In genomic region chr13:90564096-90564495, GRCh38 we compare ENCODE assay signal across 22 cellular contexts.
"Had no signal": no experiment of that assay in that cellular context is flagged by ENCODE, and none has a peak within 500 bp of the region (broad histone marks: within the 10 kb centered on the region; RNA-seq: fewer than 3 reads in every experiment).

No MANE protein-coding gene starts in this region.

- H3K4me3 ChIP-seq: coronary artery, dorsolateral prefrontal cortex, esophagus muscularis mucosa, gastroesophageal sphincter, heart left ventricle, hepatocyte, left lung, lower lobe of right lung, mucosa of descending colon had no signal

- DNase-seq: dermis blood vessel endothelial cell; dorsolateral prefrontal cortex; effector CD4-positive, alpha-beta T cell; effector memory CD4-positive, alpha-beta T cell; foreskin keratinocyte; heart left ventricle; hypothalamus; immature natural killer cell; islet precursor cell; left cardiac atrium; left ventricle myocardium superior; lower lobe of right lung; mesenchymal stem cell; mucosa of descending colon had no signal

- ATAC-seq: foreskin keratinocyte, gastroesophageal sphincter, heart left ventricle, left cardiac atrium, left lung, left ventricle myocardium superior, lower lobe of right lung, mucosa of descending colon had no signal

- H3K36me3 ChIP-seq: esophagus muscularis mucosa, gastroesophageal sphincter, heart left ventricle, left lung, lower lobe of right lung had no signal

- H3K27ac ChIP-seq: coronary artery, dorsolateral prefrontal cortex, esophagus muscularis mucosa, foreskin keratinocyte, gastroesophageal sphincter, heart left ventricle, hepatocyte, left lung, lower lobe of right lung had no signal

- H3K4me1 ChIP-seq: esophagus muscularis mucosa, foreskin keratinocyte, gastroesophageal sphincter, heart left ventricle, left lung, lower lobe of right lung had no signal

- FAIRE-seq: colon, endothelial cell of umbilical vein, frontal cortex had no signal

- H3K4me2 ChIP-seq: hepatocyte had no signal

- H3K79me2 ChIP-seq: hepatocyte had no signal

- H2AFZ ChIP-seq: hepatocyte had no signal

- H3K9me3 ChIP-seq: esophagus muscularis mucosa, gastroesophageal sphincter, heart left ventricle, left lung, lower lobe of right lung, mucosa of descending colon had no signal

- H3K27me3 ChIP-seq: dorsolateral prefrontal cortex, esophagus muscularis mucosa, foreskin keratinocyte, gastroesophageal sphincter, heart left ventricle, hepatocyte, left lung had no signal
